In the genomic region with DNA sequence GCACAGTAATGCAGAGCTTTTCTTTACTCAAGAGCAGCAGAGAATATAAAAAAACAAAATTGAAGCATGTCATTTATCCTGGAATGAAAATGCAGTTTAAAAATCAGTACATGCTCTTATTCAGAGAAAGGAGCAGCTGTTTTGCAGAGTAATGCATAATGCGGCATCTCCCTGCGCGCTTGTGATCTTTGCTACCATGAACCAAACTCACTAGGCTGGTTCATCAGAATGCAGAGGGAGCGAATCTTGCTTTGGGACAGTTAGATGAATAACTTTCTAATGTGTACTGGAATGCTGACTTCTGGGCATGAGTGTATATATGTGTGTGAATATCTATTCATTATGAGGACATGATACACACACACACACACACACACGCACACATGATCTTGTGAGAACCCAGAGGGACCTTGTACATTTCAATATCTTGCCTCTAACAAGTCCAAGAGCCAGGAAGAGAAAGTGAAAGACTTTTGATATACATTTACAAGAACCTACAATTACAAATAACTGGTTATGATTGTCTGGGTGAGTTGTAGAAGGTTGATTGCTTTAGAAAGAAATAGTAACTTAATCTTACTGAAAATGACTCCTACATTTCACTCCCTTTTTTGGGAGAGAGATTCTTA, we compare ENCODE assay signal across 17 cellular contexts. TPM values are rescaled to one million over a fixed set of nuclear protein-coding genes. Genes with fewer than 3 reads are reported as not detected.
DNase-seq lines count a peak whose midpoint lies in the region; ATAC-seq and TF ChIP-seq lines count a peak whose summit lies in the region.
"Had no signal": no experiment of that assay in that cellular context is flagged by ENCODE, and none has a peak within 500 bp of the region (broad histone marks: within the 10 kb centered on the region; RNA-seq: fewer than 3 reads in every experiment).

No MANE protein-coding gene starts in this region.

- peaks cover 28% of the 10 kb centered on the region for H3K4me1 ChIP-seq in ACC112 (ENCODE audit: control insufficient read depth, insufficient read depth, low read length, unreplicated experiment)
- no peaks in the 10 kb centered on the region for H3K4me1 ChIP-seq in Karpas-422 (ENCODE audit: low read length)

- H3K27ac ChIP-seq in ACC112 (ENCODE audit: low read depth, low read length) (peak overlapping the region; percentile 1; the same call in 1 of the 2 replicates), Karpas-422 (ENCODE audit: low read length) (no peak overlapping the region)

- H3K9me3 ChIP-seq in Karpas-422 (ENCODE audit: low read length), result no peaks in the 10 kb centered on the region

- ATAC-seq in GM19395 (IDR thresholded peaks at IDR 0.05; ENCODE audit: unreplicated experiment) (peak; percentile 32), SK-N-SH treated with all-trans-retinoic acid at 6 μM for 48 hours (peak; percentile 10; the same call in 1 of the 3 replicates)
- ATAC-seq: CD8-positive, alpha-beta T cell had no signal

- H3K4me2 ChIP-seq in Karpas-422 (ENCODE audit: low read depth, low read length, poor library complexity, severe bottlenecking), result no peak overlapping the region

- H4K20me1 ChIP-seq in Karpas-422 (ENCODE audit: insufficient read depth, low read depth, low read length), result no peaks in the 10 kb centered on the region

- H3K9ac ChIP-seq in Karpas-422 (ENCODE audit: low read length), result no peak overlapping the region

- DNase-seq in medulla oblongata (ENCODE audit: extremely low spot score), result peak; percentile 48
- no peak for DNase-seq in Karpas-422
- DNase-seq in COR-L47 (lab: John Stamatoyannopoulos, UW), result no peak
- no peak for DNase-seq in HuH-7.5 (ENCODE audit: low spot score)
- no peak for DNase-seq in mesenteric fat pad (ENCODE audit: low spot score)
- DNase-seq: activated CD4-positive, alpha-beta T cell treated with anti-CD3 and anti-CD28 coated beads for 4 hours; activated CD8-positive, alpha-beta memory T cell treated with anti-CD3 and anti-CD28 coated beads, Interleukin-2, amount 50 U/mL, for 4 hours; activated gamma-delta T cell treated with Interleukin-2 at 50 U/mL for 16 hours; DMS79; effector memory CD8-positive, alpha-beta T cell; NCI-H2029; NCI-H446; stimulated activated naive CD4-positive, alpha-beta T cell treated with Interleukin-2 at 50 U/mL for 16 hours had no signal

- no peaks in the 10 kb centered on the region for H3K9me2 ChIP-seq in Karpas-422 (replicated peaks; ENCODE audit: insufficient read depth, low read length)

- H3K79me2 ChIP-seq in ACC112 (ENCODE audit: control insufficient read depth, insufficient read depth, low read length, unreplicated experiment) (no peaks in the 10 kb centered on the region), Karpas-422 (ENCODE audit: low read length) (no peaks in the 10 kb centered on the region)

- no peak overlapping the region for H2AFZ ChIP-seq in ACC112 (ENCODE audit: low read length, unreplicated experiment)
- H2AFZ ChIP-seq in Karpas-422 (ENCODE audit: low read length), result no peak overlapping the region

- H3K27me3 ChIP-seq in ACC112 (ENCODE audit: insufficient read depth, low read length) (peaks cover 5% of the 10 kb centered on the region; the same call in 1 of the 2 replicates), Karpas-422 (ENCODE audit: low read length) (no peaks in the 10 kb centered on the region)

- H3K36me3 ChIP-seq in ACC112 (ENCODE audit: insufficient read depth, low read length) (no peaks in the 10 kb centered on the region), Karpas-422 (ENCODE audit: insufficient read depth, low read length) (no peaks in the 10 kb centered on the region)

- H3K4me3 ChIP-seq in ACC112 (ENCODE audit: low read depth, low read length) (peak overlapping the region; percentile 22), Karpas-422 (ENCODE audit: low read length) (no peak overlapping the region)

TF ChIP-seq in SK-N-SH treated with all-trans-retinoic acid at 6 μM for 48 hours, 23 proteins besides CTCF, POLR2A, EP300 and RAD21:
- TF ChIP-seq BACH2 (CRISPR knock-in tag; IDR thresholded peaks at IDR 0.05; ENCODE audit: borderline replicate concordance), result no peak
- TF ChIP-seq, protein P1, sequence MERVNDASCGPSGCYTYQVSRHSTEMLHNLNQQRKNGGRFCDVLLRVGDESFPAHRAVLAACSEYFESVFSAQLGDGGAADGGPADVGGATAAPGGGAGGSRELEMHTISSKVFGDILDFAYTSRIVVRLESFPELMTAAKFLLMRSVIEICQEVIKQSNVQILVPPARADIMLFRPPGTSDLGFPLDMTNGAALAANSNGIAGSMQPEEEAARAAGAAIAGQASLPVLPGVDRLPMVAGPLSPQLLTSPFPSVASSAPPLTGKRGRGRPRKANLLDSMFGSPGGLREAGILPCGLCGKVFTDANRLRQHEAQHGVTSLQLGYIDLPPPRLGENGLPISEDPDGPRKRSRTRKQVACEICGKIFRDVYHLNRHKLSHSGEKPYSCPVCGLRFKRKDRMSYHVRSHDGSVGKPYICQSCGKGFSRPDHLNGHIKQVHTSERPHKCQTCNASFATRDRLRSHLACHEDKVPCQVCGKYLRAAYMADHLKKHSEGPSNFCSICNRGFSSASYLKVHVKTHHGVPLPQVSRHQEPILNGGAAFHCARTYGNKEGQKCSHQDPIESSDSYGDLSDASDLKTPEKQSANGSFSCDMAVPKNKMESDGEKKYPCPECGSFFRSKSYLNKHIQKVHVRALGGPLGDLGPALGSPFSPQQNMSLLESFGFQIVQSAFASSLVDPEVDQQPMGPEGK (CRISPR knock-in tag; IDR thresholded peaks at IDR 0.05; ENCODE audit: borderline replicate concordance), result no peak
- no peak for TF ChIP-seq ARNTL (CRISPR knock-in tag; IDR thresholded peaks at IDR 0.05; ENCODE audit: borderline replicate concordance, low read depth)
- TF ChIP-seq, protein P2, sequence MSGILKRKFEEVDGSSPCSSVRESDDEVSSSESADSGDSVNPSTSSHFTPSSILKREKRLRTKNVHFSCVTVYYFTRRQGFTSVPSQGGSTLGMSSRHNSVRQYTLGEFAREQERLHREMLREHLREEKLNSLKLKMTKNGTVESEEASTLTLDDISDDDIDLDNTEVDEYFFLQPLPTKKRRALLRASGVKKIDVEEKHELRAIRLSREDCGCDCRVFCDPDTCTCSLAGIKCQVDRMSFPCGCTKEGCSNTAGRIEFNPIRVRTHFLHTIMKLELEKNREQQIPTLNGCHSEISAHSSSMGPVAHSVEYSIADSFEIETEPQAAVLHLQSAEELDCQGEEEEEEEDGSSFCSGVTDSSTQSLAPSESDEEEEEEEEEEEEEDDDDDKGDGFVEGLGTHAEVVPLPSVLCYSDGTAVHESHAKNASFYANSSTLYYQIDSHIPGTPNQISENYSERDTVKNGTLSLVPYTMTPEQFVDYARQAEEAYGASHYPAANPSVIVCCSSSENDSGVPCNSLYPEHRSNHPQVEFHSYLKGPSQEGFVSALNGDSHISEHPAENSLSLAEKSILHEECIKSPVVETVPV (CRISPR knock-in tag; IDR thresholded peaks at IDR 0.05), result no peak
- no peak for TF ChIP-seq TOX (CRISPR knock-in tag; IDR thresholded peaks at IDR 0.05; ENCODE audit: borderline replicate concordance)
- TF ChIP-seq GLIS3 (CRISPR knock-in tag; IDR thresholded peaks at IDR 0.05), result no peak
- TF ChIP-seq, protein P3, sequence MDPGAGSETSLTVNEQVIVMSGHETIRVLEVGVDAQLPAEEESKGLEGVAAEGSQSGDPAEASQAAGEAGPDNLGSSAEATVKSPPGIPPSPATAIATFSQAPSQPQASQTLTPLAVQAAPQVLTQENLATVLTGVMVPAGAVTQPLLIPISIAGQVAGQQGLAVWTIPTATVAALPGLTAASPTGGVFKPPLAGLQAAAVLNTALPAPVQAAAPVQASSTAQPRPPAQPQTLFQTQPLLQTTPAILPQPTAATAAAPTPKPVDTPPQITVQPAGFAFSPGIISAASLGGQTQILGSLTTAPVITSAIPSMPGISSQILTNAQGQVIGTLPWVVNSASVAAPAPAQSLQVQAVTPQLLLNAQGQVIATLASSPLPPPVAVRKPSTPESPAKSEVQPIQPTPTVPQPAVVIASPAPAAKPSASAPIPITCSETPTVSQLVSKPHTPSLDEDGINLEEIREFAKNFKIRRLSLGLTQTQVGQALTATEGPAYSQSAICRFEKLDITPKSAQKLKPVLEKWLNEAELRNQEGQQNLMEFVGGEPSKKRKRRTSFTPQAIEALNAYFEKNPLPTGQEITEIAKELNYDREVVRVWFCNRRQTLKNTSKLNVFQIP (CRISPR knock-in tag; IDR thresholded peaks at IDR 0.05; ENCODE audit: borderline replicate concordance, low read depth), result no peak
- no peak for TF ChIP-seq ZNF70 (CRISPR knock-in tag; IDR thresholded peaks at IDR 0.05)
- no peak for TF ChIP-seq ZFP30 (CRISPR knock-in tag; IDR thresholded peaks at IDR 0.05)
- TF ChIP-seq, protein P4, sequence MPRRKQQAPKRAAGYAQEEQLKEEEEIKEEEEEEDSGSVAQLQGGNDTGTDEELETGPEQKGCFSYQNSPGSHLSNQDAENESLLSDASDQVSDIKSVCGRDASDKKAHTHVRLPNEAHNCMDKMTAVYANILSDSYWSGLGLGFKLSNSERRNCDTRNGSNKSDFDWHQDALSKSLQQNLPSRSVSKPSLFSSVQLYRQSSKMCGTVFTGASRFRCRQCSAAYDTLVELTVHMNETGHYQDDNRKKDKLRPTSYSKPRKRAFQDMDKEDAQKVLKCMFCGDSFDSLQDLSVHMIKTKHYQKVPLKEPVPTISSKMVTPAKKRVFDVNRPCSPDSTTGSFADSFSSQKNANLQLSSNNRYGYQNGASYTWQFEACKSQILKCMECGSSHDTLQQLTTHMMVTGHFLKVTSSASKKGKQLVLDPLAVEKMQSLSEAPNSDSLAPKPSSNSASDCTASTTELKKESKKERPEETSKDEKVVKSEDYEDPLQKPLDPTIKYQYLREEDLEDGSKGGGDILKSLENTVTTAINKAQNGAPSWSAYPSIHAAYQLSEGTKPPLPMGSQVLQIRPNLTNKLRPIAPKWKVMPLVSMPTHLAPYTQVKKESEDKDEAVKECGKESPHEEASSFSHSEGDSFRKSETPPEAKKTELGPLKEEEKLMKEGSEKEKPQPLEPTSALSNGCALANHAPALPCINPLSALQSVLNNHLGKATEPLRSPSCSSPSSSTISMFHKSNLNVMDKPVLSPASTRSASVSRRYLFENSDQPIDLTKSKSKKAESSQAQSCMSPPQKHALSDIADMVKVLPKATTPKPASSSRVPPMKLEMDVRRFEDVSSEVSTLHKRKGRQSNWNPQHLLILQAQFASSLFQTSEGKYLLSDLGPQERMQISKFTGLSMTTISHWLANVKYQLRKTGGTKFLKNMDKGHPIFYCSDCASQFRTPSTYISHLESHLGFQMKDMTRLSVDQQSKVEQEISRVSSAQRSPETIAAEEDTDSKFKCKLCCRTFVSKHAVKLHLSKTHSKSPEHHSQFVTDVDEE (CRISPR knock-in tag; IDR thresholded peaks at IDR 0.05), result no peak
- TF ChIP-seq ESRRG (CRISPR knock-in tag; IDR thresholded peaks at IDR 0.05), result no peak
- TF ChIP-seq TCF4 (CRISPR knock-in tag; IDR thresholded peaks at IDR 0.05; ENCODE audit: borderline replicate concordance), result no peak

RNA-seq across cellular contexts. Expression of a gene that starts 54.1 kb away (rescaled TPM):
- total RNA-seq in Karpas-422 (2014; rRNA removed; shearing (Covaris generic); ENCODE audit: low replicate concordance), result 58.2 and 84.2 TPM in 2 replicates
- 31.8 TPM for total RNA-seq in mesenteric fat pad
